8 cellular contexts compared by ENCODE assay signal in the genomic region with DNA sequence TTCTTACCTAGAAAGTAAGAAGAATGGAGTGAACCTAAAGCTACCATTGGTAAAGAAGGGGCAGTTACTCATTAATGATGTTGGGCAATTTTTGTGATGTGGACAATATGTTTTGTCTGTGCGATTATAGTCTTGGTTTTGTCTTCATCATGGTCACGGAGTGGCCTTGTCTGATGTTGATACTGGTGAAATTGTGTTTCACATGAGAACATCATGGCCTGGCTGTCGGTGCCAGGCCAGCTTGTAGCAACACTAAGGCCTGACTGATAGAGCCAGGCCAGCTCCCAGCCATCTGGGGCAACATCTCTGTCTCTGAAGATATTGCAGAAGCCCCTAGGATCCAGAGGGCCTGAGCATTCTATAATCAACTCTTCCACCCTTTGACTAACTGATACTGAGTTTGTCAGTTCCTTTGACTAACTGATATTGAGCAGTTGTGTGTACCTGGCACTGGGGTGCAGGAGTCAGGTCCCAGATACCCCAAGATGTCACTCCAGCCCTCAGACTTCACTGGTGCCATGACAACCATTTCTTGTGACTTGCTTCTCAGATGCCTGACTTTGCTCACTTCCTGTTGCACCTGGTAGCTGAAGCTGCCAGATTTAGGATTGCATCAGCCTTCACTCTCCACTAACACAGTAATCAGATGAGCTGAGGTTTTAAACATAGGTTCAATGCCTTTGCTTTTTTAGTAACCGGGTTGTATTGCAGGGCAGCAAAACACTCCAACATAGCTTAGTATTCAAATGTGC.
A peak's percentile ranks its signal among the peaks of the same experiment; 100 is the strongest.
DNase-seq lines count a peak whose midpoint lies in the region; ATAC-seq and TF ChIP-seq lines count a peak whose summit lies in the region.

No MANE protein-coding gene starts in this region.

- DNase-seq in GM13976 (ENCODE audit: low spot score) (peak; percentile 65), dermis blood vessel endothelial cell (peak; percentile 60), NCI-H748 treated with DMSO at 0.1 percent for 48 hours (lab: John Stamatoyannopoulos, UW) (no peak), G401 (ENCODE audit: low spot score) (no peak), cerebellar nuclear complex (lab: John Stamatoyannopoulos, UW) (no peak), Kasumi-1 (lab: John Stamatoyannopoulos, UW) (no peak)

- ATAC-seq in GM21423 (IDR thresholded peaks at IDR 0.05; ENCODE audit: unreplicated experiment) (peak; percentile 86), HG03571 (IDR thresholded peaks at IDR 0.05; ENCODE audit: unreplicated experiment) (peak; percentile 79)

- in situ Hi-C loops in GM13976 (cut with MboI; ENCODE audit: low sequenced_read_pairs, unreplicated experiment) (no loop called here), G401 (cut with HindIII; ENCODE audit: low sequenced_read_pairs) (no loop called here)

- TF ChIP-seq CTCF in GM13976 (IDR thresholded peaks at IDR 0.05; ENCODE audit: borderline replicate concordance, control extremely low read depth, extremely low read depth, insufficient read depth, missing control alignments): no peak

Comparison
In these comparisons a context has a peak if more than half of its experiments do, and no peak if none do; other contexts are left out.
1. DNase-seq: peak in GM13976 (single experiment) and dermis blood vessel endothelial cell (single experiment); none in NCI-H748 treated with DMSO at 0.1 percent for 48 hours (single experiment), G401 (single experiment), cerebellar nuclear complex (0 of 2) and Kasumi-1 (0 of 2).